13 cellular contexts compared by ENCODE assay signal in the genomic region with DNA sequence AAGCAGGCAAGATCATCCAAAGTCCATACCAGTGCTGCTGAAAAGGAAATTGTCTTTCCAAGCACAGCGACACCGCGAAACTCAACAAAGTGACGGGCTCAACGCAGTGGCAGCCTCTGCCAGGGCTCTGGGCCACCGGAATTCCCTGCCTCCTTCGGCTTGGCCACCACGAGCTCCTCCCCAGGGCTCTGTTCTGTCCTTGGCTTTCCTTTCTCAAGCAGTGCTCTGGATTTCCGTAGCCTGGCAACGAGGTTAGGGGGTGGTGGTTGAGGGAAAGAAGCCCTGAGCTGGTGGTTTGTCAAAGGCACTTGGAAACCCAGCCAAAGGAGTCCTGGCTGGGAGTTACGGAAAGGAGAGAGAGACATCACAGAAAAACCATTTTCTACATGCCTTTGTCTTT. TPM values are rescaled to one million over a fixed set of nuclear protein-coding genes. Genes with fewer than 3 reads are reported as not detected.
A peak's percentile ranks its signal among the peaks of the same experiment; 100 is the strongest.
DNase-seq lines count a peak whose midpoint lies in the region; ATAC-seq and TF ChIP-seq lines count a peak whose summit lies in the region.
"Had no signal": no experiment of that assay in that cellular context is flagged by ENCODE, and none has a peak within 500 bp of the region (broad histone marks: within the 10 kb centered on the region; RNA-seq: fewer than 3 reads in every experiment).

No MANE protein-coding gene starts in this region.

- intact Hi-C loops in dorsolateral prefrontal cortex (cut with DNase I): loop anchor here (2.0 to 10.0 kb wide), 6 partner anchors 32 to 358 kb away; a partner anchor contains a TSS

- no peak for ATAC-seq in stimulated activated effector memory CD8-positive, alpha-beta T cell treated with anti-CD3 and anti-CD28 coated beads, Interleukin-12 subunit alpha, Interleukin-12 subunit beta, amount 100 ng/mL, for 72 hours
- ATAC-seq: left colon had no signal

- H3K36me3 ChIP-seq in H7 (replicated peaks; ENCODE audit: control insufficient read depth, insufficient read depth, low read length): no peaks in the 10 kb centered on the region

- H3K4me3 Mint-ChIP-seq in HFFc6: no peak overlapping the region
- H3K4me3 Mint-ChIP-seq in stimulated activated effector memory CD8-positive, alpha-beta T cell treated with anti-CD3 and anti-CD28 coated beads, Interleukin-12 subunit alpha, Interleukin-12 subunit beta, amount 100 ng/mL, for 72 hours: no peak overlapping the region
- H3K4me3 Mint-ChIP-seq: T-helper 1 cell treated with Interleukin-12 subunit alpha and Interleukin-12 subunit beta and Interleukin-4 antibody, amounts not matched to agents 30 μg/mL and 1 μg/mL, for 36 hours had no signal

- DNase-seq in AG09309 (ENCODE audit: low read depth): peak; percentile 7
- DNase-seq in H7: peak; percentile 46
- peak in 8 of 10 donors; percentile 27 to 79 (median 68) for DNase-seq in dorsolateral prefrontal cortex
- DNase-seq in nucleus accumbens (lab: John Stamatoyannopoulos, UW): peak in 54 of 56 donors; percentile 24 to 89 (median 64)
- no peak for DNase-seq in cortex of kidney (lab: John Stamatoyannopoulos, UW)
- DNase-seq in HFFc6: no peak
- DNase-seq in stimulated activated effector memory CD8-positive, alpha-beta T cell treated with anti-CD3 and anti-CD28 coated beads, Interleukin-12 subunit alpha, Interleukin-12 subunit beta, amount 100 ng/mL, for 72 hours (ENCODE audit: low spot score in 2 of 2): no peak
- DNase-seq in T-helper 1 cell: no peak
- DNase-seq: KG1, left colon, NCI-H2081 treated with DMSO at 0.1 percent for 48 hours had no signal

- H3K27me3 ChIP-seq in H7 (ENCODE audit: control insufficient read depth, insufficient read depth, low read length) (no peaks in the 10 kb centered on the region), dorsolateral prefrontal cortex (no peaks in the 10 kb centered on the region)

- H3K27ac ChIP-seq in dorsolateral prefrontal cortex: peak overlapping the region in 57 of 59 donors; percentile 34 to 90 (median 78)
- H3K27ac ChIP-seq: coronary artery had no signal

- TF ChIP-seq CTCF in AG09309 (IDR thresholded peaks at IDR 0.05; ENCODE audit: control insufficient read depth, insufficient read depth, low read depth, low read length, missing control alignments) (no peak), dorsolateral prefrontal cortex (IDR thresholded peaks at IDR 0.05 in 54 of 56, conservative IDR thresholded peaks at IDR 0.05 in 2 of 56; ENCODE audit: low read depth in 1 of 56, partially characterized antibody in 56 of 56) (peak in 15 of 56 donors; percentile 7 to 38 (median 20)), HFFc6 (IDR thresholded peaks at IDR 0.05) (no peak)

- H3K27me3 Mint-ChIP-seq in HFFc6 (ENCODE audit: insufficient read depth): no peaks in the 10 kb centered on the region

- H3K4me1 Mint-ChIP-seq in HFFc6 (ENCODE audit: low read depth): no peaks in the 10 kb centered on the region; the same call in 1 of the 2 replicates
- H3K4me1 Mint-ChIP-seq in stimulated activated effector memory CD8-positive, alpha-beta T cell treated with anti-CD3 and anti-CD28 coated beads, Interleukin-12 subunit alpha, Interleukin-12 subunit beta, amount 100 ng/mL, for 72 hours: peaks cover 5% of the 10 kb centered on the region

- no peaks in the 10 kb centered on the region for H3K36me3 Mint-ChIP-seq in HFFc6 (ENCODE audit: low read depth)
- no peaks in the 10 kb centered on the region for H3K36me3 Mint-ChIP-seq in stimulated activated effector memory CD8-positive, alpha-beta T cell treated with anti-CD3 and anti-CD28 coated beads, Interleukin-12 subunit alpha, Interleukin-12 subunit beta, amount 100 ng/mL, for 72 hours

- peaks cover 4% of the 10 kb centered on the region; the same call in 1 of the 2 replicates for H3K9me3 Mint-ChIP-seq in HFFc6
- H3K9me3 Mint-ChIP-seq in stimulated activated effector memory CD8-positive, alpha-beta T cell treated with anti-CD3 and anti-CD28 coated beads, Interleukin-12 subunit alpha, Interleukin-12 subunit beta, amount 100 ng/mL, for 72 hours: no peaks in the 10 kb centered on the region
- H3K9me3 Mint-ChIP-seq: T-helper 1 cell treated with Interleukin-12 subunit alpha and Interleukin-12 subunit beta and Interleukin-4 antibody, amounts not matched to agents 30 μg/mL and 1 μg/mL, for 36 hours had no signal

- no peak overlapping the region for H3K27ac Mint-ChIP-seq in HFFc6
- no peak overlapping the region for H3K27ac Mint-ChIP-seq in stimulated activated effector memory CD8-positive, alpha-beta T cell treated with anti-CD3 and anti-CD28 coated beads, Interleukin-12 subunit alpha, Interleukin-12 subunit beta, amount 100 ng/mL, for 72 hours
- H3K27ac Mint-ChIP-seq: T-helper 1 cell treated with Interleukin-12 subunit alpha and Interleukin-12 subunit beta and Interleukin-4 antibody, amounts not matched to agents 30 μg/mL and 1 μg/mL, for 36 hours had no signal

- H3K4me3 ChIP-seq in AG09309 (ENCODE audit: control insufficient read depth, low read depth, low read length): no peak overlapping the region
- H3K4me3 ChIP-seq in H7 (ENCODE audit: insufficient read depth, low read depth, low read length): no peak overlapping the region
- H3K4me3 ChIP-seq in dorsolateral prefrontal cortex: peak overlapping the region in 49 of 59 donors; percentile 3 to 57 (median 37)
- H3K4me3 ChIP-seq: coronary artery had no signal

RNA-seq across cellular contexts. Expression of a gene that starts 31.2 kb away (rescaled TPM):
- total RNA-seq in H7 (2014; rRNA removed; shearing (Covaris generic)): 0.07 and 0.11 TPM in 2 replicates
- 100 to 1,000 TPM in 13 of 120 experiments, 10 to 100 TPM in 105, 1 to 10 TPM in 2; 7.1 to 260 (median 51.2) TPM for total RNA-seq in dorsolateral prefrontal cortex
- not detected for total RNA-seq in HFFc6 (2021; fragmentation: NEBNext Ultra II Directional; extraction: Animal tissue kit (Norgen Biotek cat#: 25700))
- total RNA-seq: left colon had no signal

Comparison
In these comparisons a context has a peak if more than half of its experiments do, and no peak if none do; other contexts are left out.
1. DNase-seq: peak in AG09309 (single experiment), H7 (single experiment), dorsolateral prefrontal cortex (8 of 10) and nucleus accumbens (54 of 56); none in cortex of kidney (single experiment), HFFc6 (single experiment), stimulated activated effector memory CD8-positive, alpha-beta T cell treated with anti-CD3 and anti-CD28 coated beads, Interleukin-12 subunit alpha, Interleukin-12 subunit beta, amount 100 ng/mL, for 72 hours (0 of 2) and T-helper 1 cell (0 of 5).
2. H3K4me3 ChIP-seq: peak in dorsolateral prefrontal cortex (49 of 59); none in AG09309 (single experiment) and H7 (single experiment).